Comparison of ENCODE assay signal across 37 cellular contexts in genomic region chr10:13193637-13194036, GRCh38. TPM values are rescaled to one million over a fixed set of nuclear protein-coding genes. Genes with fewer than 3 reads are reported as not detected.
"Had no signal": no experiment of that assay in that cellular context is flagged by ENCODE, and none has a peak within 500 bp of the region (broad histone marks: within the 10 kb centered on the region; RNA-seq: fewer than 3 reads in every experiment).

No MANE protein-coding gene starts in this region.

- H3K27me3 ChIP-seq: body of pancreas, cardiac muscle cell, colonic mucosa, esophagus squamous epithelium, gastroesophageal sphincter, heart right ventricle had no signal

- H3K4me3 Mint-ChIP-seq: activated CD4-positive, alpha-beta T cell treated with anti-CD3 and anti-CD28 coated beads for 36 hours; activated CD4-positive, alpha-beta T cell treated with anti-CD3 and anti-CD28 coated beads, Interleukin-2, amount 10 ng/mL, durations not matched to agents 24 days and 14 days; activated CD8-positive, alpha-beta T cell treated with anti-CD3 and anti-CD28 coated beads for 36 hours; activated naive CD8-positive, alpha-beta T cell; activated T-cell treated with anti-CD3 and anti-CD28 coated beads, Interleukin-2, amount 50 U/mL, for 4 hours; activated T-helper 17 cell treated with anti-CD3 and anti-CD28 coated beads, Interleukin-2, amount 50 U/mL, for 72 hours; T-helper 17 cell; T-helper 2 cell treated with Interferon-gamma antibody and Interleukin-4, amounts not matched to agents 5 μg/mL and 100 μg/mL, for 36 hours had no signal

- H3K9me3 ChIP-seq: body of pancreas, colonic mucosa, esophagus squamous epithelium, gastroesophageal sphincter, heart right ventricle had no signal

- DNase-seq: activated CD4-positive, alpha-beta T cell treated with anti-CD3 and anti-CD28 coated beads for 36 hours; activated CD4-positive, alpha-beta T cell treated with anti-CD3 and anti-CD28 coated beads, Interleukin-2, amount 10 ng/mL, durations not matched to agents 24 days and 14 days; activated CD4-positive, alpha-beta T cell treated with anti-CD3 and anti-CD28 coated beads, Interleukin-2, amount 50 U/mL, for 4 hours; activated CD4-positive, CD25-positive, alpha-beta regulatory T cell; activated CD4-positive, CD25-positive, alpha-beta regulatory T cell treated with anti-CD3 and anti-CD28 coated beads, Interleukin-2, amount 50 U/mL, for 72 hours; activated CD8-positive, alpha-beta memory T cell treated with anti-CD3 and anti-CD28 coated beads for 24 hours; activated CD8-positive, alpha-beta T cell treated with anti-CD3 and anti-CD28 coated beads for 36 hours; activated effector memory CD4-positive, alpha-beta T cell treated with Interleukin-2 at 50 U/mL for 16 hours; activated gamma-delta T cell treated with Interleukin-2 at 50 U/mL for 16 hours; activated naive CD4-positive, alpha-beta T cell treated with anti-CD3 and anti-CD28 coated beads, Interleukin-2, amount 50 U/mL, for 16 hours; activated naive CD4-positive, alpha-beta T cell treated with Interleukin-2 at 50 U/mL for 16 hours; activated T-cell treated with anti-CD3 and anti-CD28 coated beads, Interleukin-2, amount 50 U/mL, for 4 hours; amygdala; aorta; body of pancreas; central memory CD4-positive, alpha-beta T cell; cerebellar nuclear complex; colonic mucosa; effector CD8-positive, alpha-beta T cell; esophagus squamous epithelium; foreskin melanocyte; heart right ventricle; T-helper 1 cell; T-helper 17 cell; T1000 had no signal

- H3K4me1 Mint-ChIP-seq: activated CD4-positive, alpha-beta T cell treated with anti-CD3 and anti-CD28 coated beads for 36 hours; activated CD4-positive, alpha-beta T cell treated with anti-CD3 and anti-CD28 coated beads, Interleukin-2, amount 10 ng/mL, durations not matched to agents 24 days and 14 days; activated T-helper 17 cell treated with anti-CD3 and anti-CD28 coated beads, Interleukin-2, amount 50 U/mL, for 72 hours; T-helper 17 cell had no signal

- H3K4me3 ChIP-seq: body of pancreas, cardiac muscle cell, colonic mucosa, esophagus squamous epithelium, gastroesophageal sphincter, heart right ventricle had no signal

- H3K27me3 Mint-ChIP-seq: activated CD4-positive, alpha-beta T cell treated with anti-CD3 and anti-CD28 coated beads for 36 hours; activated CD4-positive, alpha-beta T cell treated with anti-CD3 and anti-CD28 coated beads, Interleukin-2, amount 10 ng/mL, durations not matched to agents 24 days and 14 days; activated CD8-positive, alpha-beta T cell treated with anti-CD3 and anti-CD28 coated beads for 36 hours; activated naive CD8-positive, alpha-beta T cell; activated T-helper 17 cell treated with anti-CD3 and anti-CD28 coated beads, Interleukin-2, amount 50 U/mL, for 72 hours; T-helper 17 cell had no signal

- H3K4me1 ChIP-seq: body of pancreas, colonic mucosa, gastroesophageal sphincter, heart right ventricle had no signal

- H3K27ac Mint-ChIP-seq: activated CD4-positive, alpha-beta T cell treated with anti-CD3 and anti-CD28 coated beads for 36 hours; activated CD4-positive, alpha-beta T cell treated with anti-CD3 and anti-CD28 coated beads, Interleukin-2, amount 10 ng/mL, durations not matched to agents 24 days and 14 days; activated CD8-positive, alpha-beta T cell treated with anti-CD3 and anti-CD28 coated beads for 36 hours; activated naive CD8-positive, alpha-beta T cell; activated T-helper 17 cell treated with anti-CD3 and anti-CD28 coated beads, Interleukin-2, amount 50 U/mL, for 72 hours; T-helper 2 cell treated with Interferon-gamma antibody and Interleukin-4, amounts not matched to agents 5 μg/mL and 100 μg/mL, for 36 hours had no signal

- H3K9me3 Mint-ChIP-seq: activated CD4-positive, alpha-beta T cell treated with anti-CD3 and anti-CD28 coated beads, Interleukin-2, amount 10 ng/mL, durations not matched to agents 24 days and 14 days; activated CD8-positive, alpha-beta T cell treated with anti-CD3 and anti-CD28 coated beads for 36 hours; activated T-cell treated with anti-CD3 and anti-CD28 coated beads, Interleukin-2, amount 50 U/mL, for 4 hours; activated T-helper 17 cell treated with anti-CD3 and anti-CD28 coated beads, Interleukin-2, amount 50 U/mL, for 72 hours; T-helper 2 cell treated with Interferon-gamma antibody and Interleukin-4, amounts not matched to agents 5 μg/mL and 100 μg/mL, for 36 hours had no signal

- H3K36me3 ChIP-seq: cardiac muscle cell, colonic mucosa, esophagus squamous epithelium, gastroesophageal sphincter had no signal

- ATAC-seq: activated CD4-positive, alpha-beta T cell treated with anti-CD3 and anti-CD28 coated beads for 36 hours; activated CD8-positive, alpha-beta T cell treated with anti-CD3 and anti-CD28 coated beads for 36 hours; activated T-cell treated with anti-CD3 and anti-CD28 coated beads, Interleukin-2, amount 50 U/mL, for 4 hours; activated T-helper 17 cell treated with anti-CD3 and anti-CD28 coated beads, Interleukin-2, amount 50 U/mL, for 72 hours; body of pancreas; gastroesophageal sphincter; heart right ventricle; T-helper 17 cell had no signal

- H3K27ac ChIP-seq: body of pancreas, cardiac muscle cell, colonic mucosa, epithelial cell of prostate, esophagus squamous epithelium, gastroesophageal sphincter, heart right ventricle had no signal

RNA-seq across cellular contexts. Expression of gene UCMA, which starts 40.5 kb away (rescaled TPM):
- total RNA-seq: activated CD4-positive, alpha-beta T cell treated with anti-CD3 and anti-CD28 coated beads for 36 hours; activated CD4-positive, alpha-beta T cell treated with anti-CD3 and anti-CD28 coated beads, Interleukin-2, amount 10 ng/mL, durations not matched to agents 24 days and 14 days; activated CD8-positive, alpha-beta T cell treated with anti-CD3 and anti-CD28 coated beads for 36 hours; activated T-cell treated with anti-CD3 and anti-CD28 coated beads, Interleukin-2, amount 50 U/mL, for 4 hours; activated T-helper 17 cell treated with anti-CD3 and anti-CD28 coated beads, Interleukin-2, amount 50 U/mL, for 72 hours; aorta; body of pancreas; cardiac muscle cell; colonic mucosa; dermis microvascular lymphatic vessel endothelial cell; endothelial cell of umbilical vein; esophagus squamous epithelium; fibroblast of lung; gastroesophageal sphincter; glomerular endothelial cell; heart right ventricle; T-helper 17 cell had no signal
- polyA plus RNA-seq: adipose tissue, aorta, cardiac muscle cell, endothelial cell of umbilical vein, esophagus, fibroblast of lung, heart right ventricle had no signal
